In the genomic region with DNA sequence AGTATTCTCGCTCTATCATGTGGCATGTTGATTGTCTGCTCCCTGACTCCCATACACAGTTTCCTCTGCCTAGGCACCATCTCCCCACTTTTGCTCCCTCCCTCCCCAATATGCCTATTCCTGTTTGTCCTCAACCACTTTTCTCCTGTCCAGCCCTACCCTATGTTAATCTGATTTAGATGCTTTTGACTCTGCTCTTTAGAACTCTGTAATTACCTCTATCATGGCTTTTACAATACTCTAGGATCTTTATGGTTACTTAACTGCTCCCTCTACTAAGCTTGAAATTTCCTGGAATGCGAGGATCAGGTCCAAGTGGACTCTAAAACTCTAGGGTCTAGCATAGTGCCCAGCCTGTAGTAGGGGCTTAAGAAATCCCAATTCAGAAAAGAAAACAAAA, we compare ENCODE assay signal across 35 cellular contexts.
"Had no signal": no experiment of that assay in that cellular context is flagged by ENCODE, and none has a peak within 500 bp of the region (broad histone marks: within the 10 kb centered on the region; RNA-seq: fewer than 3 reads in every experiment).

No MANE protein-coding gene starts in this region.

- H3K4me1 ChIP-seq: ascending aorta, SJSA1 had no signal

- H3K4me2 ChIP-seq: SK-N-SH had no signal

- H3K27ac Mint-ChIP-seq: activated CD4-positive, alpha-beta T cell treated with anti-CD3 and anti-CD28 coated beads for 36 hours; activated CD4-positive, alpha-beta T cell treated with anti-CD3 and anti-CD28 coated beads, Interleukin-2, amount 10 ng/mL, durations not matched to agents 7 days and 5 days; activated CD8-positive, alpha-beta T cell treated with anti-CD3 and anti-CD28 coated beads, Interleukin-2, amount 10 ng/mL, durations not matched to agents 7 days and 5 days; activated naive CD4-positive, alpha-beta T cell treated with anti-CD3 and anti-CD28 coated beads, Interleukin-2, amount 50 U/mL, for 24 hours; activated naive CD8-positive, alpha-beta T cell treated with anti-CD3 and anti-CD28 coated beads, Interleukin-2, amount 10 ng/mL, durations not matched to agents 7 days and 5 days; activated T-cell treated with anti-CD3 and anti-CD28 coated beads, Interleukin-2, amount 50 U/mL, for 24 hours; activated T-helper 2 cell treated with anti-CD3 and anti-CD28 coated beads, Interferon-gamma antibody, Interleukin-2, Interleukin-4, amounts not matched to agents 10 μg/mL and 5 μg/mL and 100 μg/mL, durations not matched to agents 14 hours and 24 hours and 36 hours; T-helper 1 cell treated with Interleukin-12 subunit alpha and Interleukin-12 subunit beta and Interleukin-4 antibody, amounts not matched to agents 30 μg/mL and 1 μg/mL, for 36 hours; T-helper 2 cell treated with Interferon-gamma antibody and Interleukin-4, amounts not matched to agents 5 μg/mL and 100 μg/mL, for 36 hours had no signal

- H3K4me3 ChIP-seq: ascending aorta, breast epithelium, Peyer's patch, SJSA1 had no signal

- ATAC-seq: activated CD4-positive, alpha-beta T cell treated with anti-CD3 and anti-CD28 coated beads for 36 hours; activated CD8-positive, alpha-beta T cell treated with anti-CD3 and anti-CD28 coated beads, Interleukin-2, amount 10 ng/mL, durations not matched to agents 7 days and 5 days; PC-3 had no signal

- H3K4me3 Mint-ChIP-seq: activated CD4-positive, alpha-beta T cell treated with anti-CD3 and anti-CD28 coated beads for 36 hours; activated CD4-positive, alpha-beta T cell treated with anti-CD3 and anti-CD28 coated beads, Interleukin-2, amount 10 ng/mL, durations not matched to agents 7 days and 5 days; activated CD8-positive, alpha-beta T cell treated with anti-CD3 and anti-CD28 coated beads, Interleukin-2, amount 10 ng/mL, durations not matched to agents 7 days and 5 days; activated naive CD4-positive, alpha-beta T cell treated with anti-CD3 and anti-CD28 coated beads, Interleukin-2, amount 50 U/mL, for 24 hours; activated naive CD8-positive, alpha-beta T cell treated with anti-CD3 and anti-CD28 coated beads, Interleukin-2, amount 10 ng/mL, durations not matched to agents 7 days and 5 days; activated T-cell treated with anti-CD3 and anti-CD28 coated beads, Interleukin-2, amount 50 U/mL, for 24 hours; T-helper 1 cell treated with Interleukin-12 subunit alpha and Interleukin-12 subunit beta and Interleukin-4 antibody, amounts not matched to agents 30 μg/mL and 1 μg/mL, for 36 hours; T-helper 2 cell treated with Interferon-gamma antibody and Interleukin-4, amounts not matched to agents 5 μg/mL and 100 μg/mL, for 36 hours had no signal

- H3K27me3 ChIP-seq: ascending aorta, breast epithelium, Peyer's patch, SJSA1 had no signal

- H3K27me3 Mint-ChIP-seq: activated CD4-positive, alpha-beta T cell treated with anti-CD3 and anti-CD28 coated beads for 36 hours; activated CD4-positive, alpha-beta T cell treated with anti-CD3 and anti-CD28 coated beads, Interleukin-2, amount 10 ng/mL, durations not matched to agents 7 days and 5 days; activated naive CD4-positive, alpha-beta T cell treated with anti-CD3 and anti-CD28 coated beads, Interleukin-2, amount 50 U/mL, for 24 hours; activated naive CD8-positive, alpha-beta T cell treated with anti-CD3 and anti-CD28 coated beads, Interleukin-2, amount 10 ng/mL, durations not matched to agents 7 days and 5 days; activated T-cell treated with anti-CD3 and anti-CD28 coated beads, Interleukin-2, amount 50 U/mL, for 24 hours had no signal

- H3K4me1 Mint-ChIP-seq: activated CD4-positive, alpha-beta T cell treated with anti-CD3 and anti-CD28 coated beads for 36 hours; activated CD4-positive, alpha-beta T cell treated with anti-CD3 and anti-CD28 coated beads, Interleukin-2, amount 10 ng/mL, durations not matched to agents 7 days and 5 days; activated naive CD4-positive, alpha-beta T cell treated with anti-CD3 and anti-CD28 coated beads, Interleukin-2, amount 50 U/mL, for 24 hours; activated naive CD8-positive, alpha-beta T cell treated with anti-CD3 and anti-CD28 coated beads, Interleukin-2, amount 10 ng/mL, durations not matched to agents 7 days and 5 days had no signal

- DNase-seq: activated CD4-positive, alpha-beta T cell treated with anti-CD3 and anti-CD28 coated beads for 36 hours; activated CD4-positive, alpha-beta T cell treated with anti-CD3 and anti-CD28 coated beads, Interleukin-2, amount 10 ng/mL, durations not matched to agents 7 days and 5 days; activated CD4-positive, alpha-beta T cell treated with anti-CD3 and anti-CD28 coated beads, Interleukin-2, amount 50 U/mL, for 48 hours; activated CD8-positive, alpha-beta T cell treated with anti-CD3 and anti-CD28 coated beads, Interleukin-2, amount 10 ng/mL, durations not matched to agents 7 days and 5 days; activated gamma-delta T cell; activated naive CD4-positive, alpha-beta T cell treated with Interleukin-2 at 50 U/mL for 16 hours; activated naive CD8-positive, alpha-beta T cell treated with anti-CD3 and anti-CD28 coated beads, Interleukin-2, amount 10 ng/mL, durations not matched to agents 7 days and 5 days; activated T-cell treated with anti-CD3 and anti-CD28 coated beads, Interleukin-2, amount 50 U/mL, for 24 hours; amygdala; caudate nucleus; Karpas-422; KBM-7; NCI-H1048; NCI-H1105 treated with DMSO at 0.1 percent for 48 hours; NCI-H1436; NCI-H1694; NCI-H1930; NCI-H2081 treated with DMSO at 0.1 percent for 48 hours; NCI-H510A; NCI-H526; NCI-H748 treated with DMSO at 0.1 percent for 48 hours; NK-92 treated with Interleukin-12 subunit alpha and Interleukin-12 subunit beta, amount 100 ng/mL, for 24 hours; PC-3; Peyer's patch; RPMI8226; SHP77 treated with DMSO at 0.1 percent for 48 hours; SK-N-SH had no signal

- H3K27ac ChIP-seq: ascending aorta, breast epithelium, Peyer's patch, SJSA1 had no signal

- H3K9ac ChIP-seq: SK-N-SH had no signal

- H3K9me2 ChIP-seq: SK-N-SH had no signal

- H3K9me3 ChIP-seq: ascending aorta, breast epithelium, Peyer's patch, SJSA1, SK-N-SH had no signal

- H3K36me3 Mint-ChIP-seq: activated naive CD8-positive, alpha-beta T cell treated with anti-CD3 and anti-CD28 coated beads, Interleukin-2, amount 10 ng/mL, durations not matched to agents 7 days and 5 days had no signal

- H3K36me3 ChIP-seq: ascending aorta, breast epithelium, Peyer's patch, SJSA1 had no signal

- H3K9me3 Mint-ChIP-seq: activated CD4-positive, alpha-beta T cell treated with anti-CD3 and anti-CD28 coated beads, Interleukin-2, amount 10 ng/mL, durations not matched to agents 7 days and 5 days; activated naive CD4-positive, alpha-beta T cell treated with anti-CD3 and anti-CD28 coated beads, Interleukin-2, amount 50 U/mL, for 24 hours; activated naive CD8-positive, alpha-beta T cell treated with anti-CD3 and anti-CD28 coated beads, Interleukin-2, amount 10 ng/mL, durations not matched to agents 7 days and 5 days; activated T-cell treated with anti-CD3 and anti-CD28 coated beads, Interleukin-2, amount 50 U/mL, for 24 hours; activated T-helper 2 cell treated with anti-CD3 and anti-CD28 coated beads, Interferon-gamma antibody, Interleukin-2, Interleukin-4, amounts not matched to agents 10 μg/mL and 5 μg/mL and 100 μg/mL, durations not matched to agents 14 hours and 24 hours and 36 hours; T-helper 1 cell treated with Interleukin-12 subunit alpha and Interleukin-12 subunit beta and Interleukin-4 antibody, amounts not matched to agents 30 μg/mL and 1 μg/mL, for 36 hours; T-helper 2 cell treated with Interferon-gamma antibody and Interleukin-4, amounts not matched to agents 5 μg/mL and 100 μg/mL, for 36 hours had no signal

- FAIRE-seq: TTC549 had no signal
